ENCODE assay signal across 16 cellular contexts in genomic region chr4:190022614-190023281, GRCh38. TPM values are rescaled to one million over a fixed set of nuclear protein-coding genes. Genes with fewer than 3 reads are reported as not detected.
DNase-seq lines count a peak whose midpoint lies in the region; ATAC-seq, FAIRE-seq and TF ChIP-seq lines count a peak whose summit lies in the region.
"Not testable (repeated sequence)": the region's sequence is repeated elsewhere in the genome, so short reads cannot be mapped to it uniquely, and the experiment has no call there.
"Had no signal": no experiment of that assay in that cellular context is flagged by ENCODE, and none has a peak within 500 bp of the region (broad histone marks: within the 10 kb centered on the region; RNA-seq: fewer than 3 reads in every experiment).

No MANE protein-coding gene starts in this region.

- not testable (repeated sequence) for H3K9me3 Mint-ChIP-seq in CD8-positive, alpha-beta memory T cell; activated CD8-positive, alpha-beta T cell treated with anti-CD3 and anti-CD28 coated beads, Interleukin-2, amount 10 ng/mL, durations not matched to agents 7 days and 5 days (ENCODE audit: insufficient read depth); stimulated activated memory B cell treated with anti-CD40 and anti-IgM and Interleukin-4, amounts not matched to agents 10 μg/mL and 1 μg/mL and 100 μg/mL, for 72 hours
- peaks cover 21% of the 10 kb centered on the region for H3K9me3 Mint-ChIP-seq in astrocyte (ENCODE audit: unreplicated experiment)
- peaks cover 2 to 18% (median 7%) of the 10 kb centered on the region in 7 donors for H3K9me3 Mint-ChIP-seq in naive B cell

- peak; percentile 41 for ATAC-seq in GM21723 (IDR thresholded peaks at IDR 0.05; ENCODE audit: unreplicated experiment)
- ATAC-seq in activated CD8-positive, alpha-beta T cell treated with anti-CD3 and anti-CD28 coated beads, Interleukin-2, amount 10 ng/mL, durations not matched to agents 7 days and 5 days = peak; percentile 54
- ATAC-seq in gastroesophageal sphincter = peak; percentile 70
- peak; percentile 28 to 41 for ATAC-seq in naive B cell (ENCODE audit: low read depth in 2 of 2)
- peak; percentile 70 for ATAC-seq in stimulated activated memory B cell treated with anti-CD40 and anti-IgM and Interleukin-4, amounts not matched to agents 10 μg/mL and 1 μg/mL and 100 μg/mL, for 72 hours

- WGBS in gastroesophageal sphincter (ENCODE audit: low coverage in 1 of 2), 2 donors = 0% methylated on average over 2 of the region's 47 CpGs; no CpG with 5 or more reads in 1 of the 2 donors

- H3K27me3 ChIP-seq in CD8-positive, alpha-beta memory T cell (ENCODE audit: insufficient read depth, low read length, poor library complexity, severe bottlenecking) = peaks cover 15% of the 10 kb centered on the region
- H3K27me3 ChIP-seq in HUES6 (ENCODE audit: control insufficient read depth, insufficient read depth, low read length) (peaks cover 56% of the 10 kb centered on the region), astrocyte (ENCODE audit: insufficient read depth, low read length) (peaks cover 33% of the 10 kb centered on the region), gastroesophageal sphincter (peaks cover 51% of the 10 kb centered on the region)

- not testable (repeated sequence) for H3K4me3 ChIP-seq in CD8-positive, alpha-beta memory T cell (ENCODE audit: low read length); astrocyte (ENCODE audit: insufficient read depth, low read depth, low read length)
- peak overlapping the region; percentile 22; the same call in 1 of the 2 replicates for H3K4me3 ChIP-seq in HUES6 (ENCODE audit: low read depth, low read length)
- peak overlapping the region in 1 of 2 donors; percentile 41 for H3K4me3 ChIP-seq in gastroesophageal sphincter

- not testable (repeated sequence) for H3K4me1 ChIP-seq in CD8-positive, alpha-beta memory T cell (ENCODE audit: insufficient read depth, low read length); astrocyte (ENCODE audit: insufficient read depth, low read length)
- H3K4me1 ChIP-seq in HUES6 (ENCODE audit: control insufficient read depth, insufficient read depth, low read length) = peaks cover 11% of the 10 kb centered on the region; the same call in 1 of the 2 replicates
- H3K4me1 ChIP-seq in gastroesophageal sphincter = peaks cover 0 to 44% (median 9%) of the 10 kb centered on the region in 3 donors

- peak overlapping the region; percentile 56 to 86 (median 80) for H3K4me3 Mint-ChIP-seq in CD8-positive, alpha-beta memory T cell
- H3K4me3 Mint-ChIP-seq in activated CD8-positive, alpha-beta T cell treated with anti-CD3 and anti-CD28 coated beads, Interleukin-2, amount 10 ng/mL, durations not matched to agents 7 days and 5 days = peak overlapping the region; percentile 58
- not testable (repeated sequence) for H3K4me3 Mint-ChIP-seq in astrocyte (ENCODE audit: unreplicated experiment)
- H3K4me3 Mint-ChIP-seq in naive B cell = peak overlapping the region; percentile 67 to 88 (median 84)
- peak overlapping the region; percentile 48 for H3K4me3 Mint-ChIP-seq in stimulated activated memory B cell treated with anti-CD40 and anti-IgM and Interleukin-4, amounts not matched to agents 10 μg/mL and 1 μg/mL and 100 μg/mL, for 72 hours

- not testable (repeated sequence) for DNase-seq in CD8-positive, alpha-beta memory T cell; activated CD8-positive, alpha-beta T cell treated with anti-CD3 and anti-CD28 coated beads, Interleukin-2, amount 10 ng/mL, durations not matched to agents 7 days and 5 days; astrocyte (ENCODE audit: low read depth); naive B cell

- peak overlapping the region; percentile 19 for H3K4me2 ChIP-seq in astrocyte (ENCODE audit: low read length)

- H3K4me1 Mint-ChIP-seq in CD8-positive, alpha-beta memory T cell = peaks cover 18 to 36% (median 22%) of the 10 kb centered on the region in 3 donors
- peaks cover 23% of the 10 kb centered on the region for H3K4me1 Mint-ChIP-seq in activated CD8-positive, alpha-beta T cell treated with anti-CD3 and anti-CD28 coated beads, Interleukin-2, amount 10 ng/mL, durations not matched to agents 7 days and 5 days (ENCODE audit: low read depth)
- H3K4me1 Mint-ChIP-seq in astrocyte (ENCODE audit: low read depth, unreplicated experiment) = not testable (repeated sequence)
- H3K4me1 Mint-ChIP-seq in naive B cell = peaks cover 20 to 32% (median 28%) of the 10 kb centered on the region in 3 donors
- H3K4me1 Mint-ChIP-seq in stimulated activated memory B cell treated with anti-CD40 and anti-IgM and Interleukin-4, amounts not matched to agents 10 μg/mL and 1 μg/mL and 100 μg/mL, for 72 hours = peaks cover 32% of the 10 kb centered on the region

- not testable (repeated sequence) for H3K36me3 ChIP-seq in CD8-positive, alpha-beta memory T cell (ENCODE audit: insufficient read depth, low read length); HUES6 (ENCODE audit: control insufficient read depth, insufficient read depth, low read length); astrocyte (ENCODE audit: insufficient read depth, low read length); gastroesophageal sphincter

- POLR2A ChIA-PET in CD8-positive, alpha-beta memory T cell (lab: Charles Lee); activated CD8-positive, alpha-beta T cell treated with anti-CD3 and anti-CD28 coated beads, Interleukin-2, amount 10 ng/mL, durations not matched to agents 7 days and 5 days (lab: Charles Lee): not testable (repeated sequence)

- H3K27ac ChIP-seq in CD8-positive, alpha-beta memory T cell (ENCODE audit: low read depth, low read length); HUES6 (ENCODE audit: low read depth, low read length); astrocyte (ENCODE audit: low read depth, low read length); gastroesophageal sphincter: not testable (repeated sequence)

- not testable (repeated sequence) for H3K9me3 ChIP-seq in CD8-positive, alpha-beta memory T cell (ENCODE audit: low read length); HUES6 (ENCODE audit: control insufficient read depth, insufficient read depth, low read depth, low read length); astrocyte (ENCODE audit: insufficient read depth, low read depth, low read length); gastroesophageal sphincter

- TF ChIP-seq POLR2A in gastroesophageal sphincter (IDR thresholded peaks at IDR 0.05) = not testable (repeated sequence)

- H4K20me1 ChIP-seq in astrocyte (ENCODE audit: insufficient read depth, low read length) = not testable (repeated sequence)

- not testable (repeated sequence) for H3K9ac ChIP-seq in HUES6 (ENCODE audit: low read length); astrocyte (ENCODE audit: low read length)

- H3K36me3 Mint-ChIP-seq in CD8-positive, alpha-beta memory T cell; astrocyte (ENCODE audit: low read depth, unreplicated experiment); stimulated activated memory B cell treated with anti-CD40 and anti-IgM and Interleukin-4, amounts not matched to agents 10 μg/mL and 1 μg/mL and 100 μg/mL, for 72 hours: not testable (repeated sequence)
- H3K36me3 Mint-ChIP-seq in activated CD8-positive, alpha-beta T cell treated with anti-CD3 and anti-CD28 coated beads, Interleukin-2, amount 10 ng/mL, durations not matched to agents 7 days and 5 days (ENCODE audit: low read depth) = peaks cover 15% of the 10 kb centered on the region
- peaks cover 0 to 27% of the 10 kb centered on the region in 2 donors for H3K36me3 Mint-ChIP-seq in naive B cell

- peak overlapping the region in 1 of 8 donors; percentile 47 for H3K27ac Mint-ChIP-seq in CD8-positive, alpha-beta memory T cell
- H3K27ac Mint-ChIP-seq in activated CD8-positive, alpha-beta T cell treated with anti-CD3 and anti-CD28 coated beads, Interleukin-2, amount 10 ng/mL, durations not matched to agents 7 days and 5 days; astrocyte (ENCODE audit: unreplicated experiment); stimulated activated memory B cell treated with anti-CD40 and anti-IgM and Interleukin-4, amounts not matched to agents 10 μg/mL and 1 μg/mL and 100 μg/mL, for 72 hours: not testable (repeated sequence)
- peak overlapping the region in 3 of 6 donors; percentile 56 to 94 (median 80) for H3K27ac Mint-ChIP-seq in naive B cell

- TF ChIP-seq EP300 in gastroesophageal sphincter (IDR thresholded peaks at IDR 0.05) = not testable (repeated sequence)

- peaks cover 33 to 40% of the 10 kb centered on the region in 2 donors for H3K27me3 Mint-ChIP-seq in CD8-positive, alpha-beta memory T cell
- peaks cover 34% of the 10 kb centered on the region for H3K27me3 Mint-ChIP-seq in activated CD8-positive, alpha-beta T cell treated with anti-CD3 and anti-CD28 coated beads, Interleukin-2, amount 10 ng/mL, durations not matched to agents 7 days and 5 days (ENCODE audit: low read depth)
- H3K27me3 Mint-ChIP-seq in astrocyte (ENCODE audit: low read depth, unreplicated experiment) = peaks cover 32% of the 10 kb centered on the region
- peaks cover 27 to 40% (median 34%) of the 10 kb centered on the region in 3 donors for H3K27me3 Mint-ChIP-seq in naive B cell
- peaks cover 45% of the 10 kb centered on the region for H3K27me3 Mint-ChIP-seq in stimulated activated memory B cell treated with anti-CD40 and anti-IgM and Interleukin-4, amounts not matched to agents 10 μg/mL and 1 μg/mL and 100 μg/mL, for 72 hours

- not testable (repeated sequence) for H2AFZ ChIP-seq in astrocyte (ENCODE audit: low read depth, low read length)

- H3K79me2 ChIP-seq in astrocyte (ENCODE audit: insufficient read depth, low read length) = not testable (repeated sequence)

- CTCF ChIA-PET in CD8-positive, alpha-beta memory T cell (lab: Charles Lee); activated CD8-positive, alpha-beta T cell treated with anti-CD3 and anti-CD28 coated beads, Interleukin-2, amount 10 ng/mL, durations not matched to agents 7 days and 5 days (lab: Charles Lee): not testable (repeated sequence)

- not testable (repeated sequence) for FAIRE-seq in astrocyte (lab: Jason Lieb, UNC)

- TF ChIP-seq CTCF in astrocyte (IDR thresholded peaks at IDR 0.05; ENCODE audit: insufficient read depth, low read depth, low read length); gastroesophageal sphincter (IDR thresholded peaks at IDR 0.05): not testable (repeated sequence)

RNA-seq across cellular contexts. Expression of gene FRG2, which starts 4.3 kb away (rescaled TPM):
- total RNA-seq in CD8-positive, alpha-beta memory T cell = under 1 TPM; 0.40 to 0.59 TPM
- polyA plus RNA-seq in CD8-positive, alpha-beta memory T cell = not detected
- total RNA-seq in activated CD8-positive, alpha-beta T cell treated with anti-CD3 and anti-CD28 coated beads, Interleukin-2, amount 10 ng/mL, durations not matched to agents 7 days and 5 days = not detected
- not detected in 2 replicates for total RNA-seq in astrocyte
- not detected for total RNA-seq in gastroesophageal sphincter
- not detected for polyA plus RNA-seq in naive B cell (ENCODE audit: low read depth in 6 of 6)
- total RNA-seq: cerebellum, IMR-90, mucosa of gallbladder, prostate gland, tibial nerve had no signal
- polyA plus RNA-seq: IMR-90 had no signal

RNA-seq across cellular contexts. Expression of gene DBET, which starts 41.6 kb away (rescaled TPM):
- total RNA-seq in CD8-positive, alpha-beta memory T cell = not detected
- polyA plus RNA-seq in CD8-positive, alpha-beta memory T cell = not detected
- total RNA-seq in activated CD8-positive, alpha-beta T cell treated with anti-CD3 and anti-CD28 coated beads, Interleukin-2, amount 10 ng/mL, durations not matched to agents 7 days and 5 days = not detected
- total RNA-seq in astrocyte (not detected in 2 replicates), gastroesophageal sphincter (not detected)
- not detected for polyA plus RNA-seq in naive B cell (ENCODE audit: low read depth in 6 of 6)
- total RNA-seq: activated CD8-positive, alpha-beta memory T cell treated with anti-CD3 and anti-CD28 coated beads for 36 hours; Caco-2; cerebellum; IMR-90; mucosa of gallbladder; SK-MEL-5; tibial nerve had no signal
- polyA plus RNA-seq: IMR-90 had no signal
